1 cellular context compared by ENCODE assay signal in the genomic region with DNA sequence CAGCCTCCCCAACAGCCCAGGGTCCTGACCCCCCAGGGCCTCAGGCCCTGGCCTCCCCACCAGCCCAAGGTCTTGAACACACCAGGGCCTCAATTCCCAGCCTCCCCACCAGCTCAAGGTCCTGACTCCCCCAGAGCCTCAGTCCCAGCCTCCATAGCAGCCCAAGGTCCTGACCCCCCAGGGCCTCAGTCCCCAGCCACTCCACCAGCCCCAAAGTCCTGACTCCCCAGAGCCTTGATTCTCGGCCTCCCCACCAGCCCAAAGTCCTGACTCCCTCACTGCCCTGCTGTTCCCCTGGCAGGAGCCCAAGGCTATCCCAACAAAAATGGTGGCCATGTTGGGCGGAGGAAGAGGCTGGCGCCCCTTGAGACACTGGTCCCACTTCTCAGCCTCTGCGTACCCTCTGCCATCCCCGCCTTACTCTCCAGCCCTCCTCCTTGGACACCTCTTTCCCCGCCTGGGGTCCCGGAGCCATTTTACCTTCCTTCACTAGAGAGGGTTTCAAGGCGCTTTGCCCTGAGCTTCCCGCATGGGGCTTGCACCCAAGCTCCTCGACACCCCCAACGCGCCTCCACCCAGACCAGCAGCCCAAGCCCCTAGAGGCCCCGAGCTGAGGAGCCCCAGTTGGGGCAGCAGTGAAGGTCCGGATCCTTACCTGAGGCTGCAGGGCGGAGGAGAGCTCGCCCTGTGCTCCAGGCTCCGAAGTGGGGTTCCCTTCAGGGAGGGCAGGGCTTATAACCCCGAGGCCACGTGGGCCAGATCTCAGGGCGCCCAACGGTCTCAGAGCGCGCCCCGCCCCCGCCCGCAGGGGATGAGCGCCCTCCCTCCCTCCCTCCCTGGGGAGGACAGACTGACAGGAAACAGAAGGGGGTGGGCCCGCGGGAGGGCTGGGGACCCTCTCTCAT.
TF ChIP-seq lines count a peak whose summit lies in the region.

No MANE protein-coding gene starts in this region.

TF ChIP-seq in K562, 482 proteins besides CTCF, POLR2A, EP300 and RAD21 (continued from another document and continues in another):
- TF ChIP-seq, protein P1, sequence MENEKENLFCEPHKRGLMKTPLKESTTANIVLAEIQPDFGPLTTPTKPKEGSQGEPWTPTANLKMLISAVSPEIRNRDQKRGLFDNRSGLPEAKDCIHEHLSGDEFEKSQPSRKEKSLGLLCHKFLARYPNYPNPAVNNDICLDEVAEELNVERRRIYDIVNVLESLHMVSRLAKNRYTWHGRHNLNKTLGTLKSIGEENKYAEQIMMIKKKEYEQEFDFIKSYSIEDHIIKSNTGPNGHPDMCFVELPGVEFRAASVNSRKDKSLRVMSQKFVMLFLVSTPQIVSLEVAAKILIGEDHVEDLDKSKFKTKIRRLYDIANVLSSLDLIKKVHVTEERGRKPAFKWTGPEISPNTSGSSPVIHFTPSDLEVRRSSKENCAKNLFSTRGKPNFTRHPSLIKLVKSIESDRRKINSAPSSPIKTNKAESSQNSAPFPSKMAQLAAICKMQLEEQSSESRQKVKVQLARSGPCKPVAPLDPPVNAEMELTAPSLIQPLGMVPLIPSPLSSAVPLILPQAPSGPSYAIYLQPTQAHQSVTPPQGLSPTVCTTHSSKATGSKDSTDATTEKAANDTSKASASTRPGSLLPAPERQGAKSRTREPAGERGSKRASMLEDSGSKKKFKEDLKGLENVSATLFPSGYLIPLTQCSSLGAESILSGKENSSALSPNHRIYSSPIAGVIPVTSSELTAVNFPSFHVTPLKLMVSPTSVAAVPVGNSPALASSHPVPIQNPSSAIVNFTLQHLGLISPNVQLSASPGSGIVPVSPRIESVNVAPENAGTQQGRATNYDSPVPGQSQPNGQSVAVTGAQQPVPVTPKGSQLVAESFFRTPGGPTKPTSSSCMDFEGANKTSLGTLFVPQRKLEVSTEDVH (IDR thresholded peaks at IDR 0.05; ENCODE audit: low read depth, partially characterized antibody): no peak
- TF ChIP-seq ZNF175 (CRISPR knock-in tag; IDR thresholded peaks at IDR 0.05; ENCODE audit: low read depth) (no peak; the same call in 1 of the 2 replicates), ZNF717 (CRISPR knock-in tag; IDR thresholded peaks at IDR 0.05) (peak; percentile 84; the same call in 1 of the 2 replicates), CBX2 (IDR thresholded peaks at IDR 0.05; ENCODE audit: insufficient read depth, low read length, poor library complexity, severe bottlenecking) (no peak), NUFIP1 (IDR thresholded peaks at IDR 0.05; ENCODE audit: partially characterized antibody) (no peak), GATAD2B (IDR thresholded peaks at IDR 0.05; ENCODE audit: borderline replicate concordance) (no peak), CHD1 (IDR thresholded peaks at IDR 0.05; ENCODE audit: low read length) (peak; percentile 100), C11orf30 (IDR thresholded peaks at IDR 0.05; ENCODE audit: low read depth) (no peak), ZNF347 (CRISPR knock-in tag; IDR thresholded peaks at IDR 0.05; ENCODE audit: low read depth) (no peak), EWSR1 (IDR thresholded peaks at IDR 0.05; ENCODE audit: borderline replicate concordance, low read depth, partially characterized antibody) (no peak), SMAD2 (IDR thresholded peaks at IDR 0.05; ENCODE audit: low read depth, low read length) (no peak), ZNF354B (CRISPR knock-in tag; IDR thresholded peaks at IDR 0.05) (no peak), SRSF9 (IDR thresholded peaks at IDR 0.05; ENCODE audit: borderline replicate concordance, low read depth, low read length) (no peak), NR2F6 (CRISPR knock-in tag; IDR thresholded peaks at IDR 0.05) (no peak), JUN (IDR thresholded peaks at IDR 0.05; ENCODE audit: borderline replicate concordance, low read depth, low read length) (peak; percentile 32; the same call in 1 of the 2 replicates), JUN (CRISPR knock-in tag; IDR thresholded peaks at IDR 0.05; ENCODE audit: borderline replicate concordance) (peak; percentile 22; the same call in 1 of the 2 replicates), RBFOX2 (IDR thresholded peaks at IDR 0.05; ENCODE audit: low read depth, low read length) (peak; percentile 90), E2F3 (CRISPR knock-in tag; IDR thresholded peaks at IDR 0.05) (no peak), ATF1 (CRISPR knock-in tag; IDR thresholded peaks at IDR 0.05) (no peak), ATF1 (tag; IDR thresholded peaks at IDR 0.05) (no peak), KDM5B (IDR thresholded peaks at IDR 0.05; ENCODE audit: insufficient replicate concordance, low read depth, low read length) (peak; percentile 99), HEY1 (CRISPR knock-in tag; IDR thresholded peaks at IDR 0.05; ENCODE audit: borderline replicate concordance) (no peak), KAT7 (CRISPR knock-in tag; IDR thresholded peaks at IDR 0.05; ENCODE audit: borderline replicate concordance) (peak; percentile 92; the same call in 1 of the 2 replicates), KDM2B (CRISPR knock-in tag; IDR thresholded peaks at IDR 0.05) (no peak), TAL1 (IDR thresholded peaks at IDR 0.05) (no peak), SLC30A9 (CRISPR knock-in tag; IDR thresholded peaks at IDR 0.05) (no peak), PTBP1 (IDR thresholded peaks at IDR 0.05; ENCODE audit: low read depth, low read length) (peak; percentile 89; the same call in 1 of the 2 replicates), NCOA2 (IDR thresholded peaks at IDR 0.05; ENCODE audit: partially characterized antibody in 2 of 2) (no peak), IRF2 (CRISPR knock-in tag; IDR thresholded peaks at IDR 0.05) (no peak), CBX3 (IDR thresholded peaks at IDR 0.05; ENCODE audit: borderline replicate concordance in 1 of 2, low read length in 2 of 2) (no peak; a peak in 1 of 3 replicates), HMG20B (CRISPR knock-in tag; IDR thresholded peaks at IDR 0.05) (no peak), ZNF766 (CRISPR knock-in tag; conservative IDR thresholded peaks at IDR 0.05) (no peak), ETV5 (CRISPR knock-in tag; IDR thresholded peaks at IDR 0.05; ENCODE audit: low read depth) (no peak), XRCC4 (IDR thresholded peaks at IDR 0.05; ENCODE audit: extremely low read depth, insufficient read depth, insufficient read length) (no peak), SNRNP70 (optimal IDR thresholded peaks at IDR 0.05; ENCODE audit: low read depth, low read length) (peak; percentile 99), SRF (CRISPR knock-in tag; IDR thresholded peaks at IDR 0.05) (peak; percentile 28 to 56; a peak in 3 of 4 replicates), CBFA2T2 (conservative IDR thresholded peaks at IDR 0.05) (peak; percentile 59), ZBTB1 (CRISPR knock-in tag; IDR thresholded peaks at IDR 0.05; ENCODE audit: borderline replicate concordance, low read depth) (0 out of 2 replicates have a peak, but pooled peaks have one; percentile 32)
- TF ChIP-seq, protein P2, sequence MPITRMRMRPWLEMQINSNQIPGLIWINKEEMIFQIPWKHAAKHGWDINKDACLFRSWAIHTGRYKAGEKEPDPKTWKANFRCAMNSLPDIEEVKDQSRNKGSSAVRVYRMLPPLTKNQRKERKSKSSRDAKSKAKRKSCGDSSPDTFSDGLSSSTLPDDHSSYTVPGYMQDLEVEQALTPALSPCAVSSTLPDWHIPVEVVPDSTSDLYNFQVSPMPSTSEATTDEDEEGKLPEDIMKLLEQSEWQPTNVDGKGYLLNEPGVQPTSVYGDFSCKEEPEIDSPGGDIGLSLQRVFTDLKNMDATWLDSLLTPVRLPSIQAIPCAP (CRISPR knock-in tag; IDR thresholded peaks at IDR 0.05; ENCODE audit: borderline replicate concordance): peak; percentile 86
- TF ChIP-seq, protein P3, sequence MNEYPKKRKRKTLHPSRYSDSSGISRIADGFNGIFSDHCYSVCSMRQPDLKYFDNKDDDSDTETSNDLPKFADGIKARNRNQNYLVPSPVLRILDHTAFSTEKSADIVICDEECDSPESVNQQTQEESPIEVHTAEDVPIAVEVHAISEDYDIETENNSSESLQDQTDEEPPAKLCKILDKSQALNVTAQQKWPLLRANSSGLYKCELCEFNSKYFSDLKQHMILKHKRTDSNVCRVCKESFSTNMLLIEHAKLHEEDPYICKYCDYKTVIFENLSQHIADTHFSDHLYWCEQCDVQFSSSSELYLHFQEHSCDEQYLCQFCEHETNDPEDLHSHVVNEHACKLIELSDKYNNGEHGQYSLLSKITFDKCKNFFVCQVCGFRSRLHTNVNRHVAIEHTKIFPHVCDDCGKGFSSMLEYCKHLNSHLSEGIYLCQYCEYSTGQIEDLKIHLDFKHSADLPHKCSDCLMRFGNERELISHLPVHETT (CRISPR knock-in tag; conservative IDR thresholded peaks at IDR 0.05 in 1 of 2, IDR thresholded peaks at IDR 0.05 in 1 of 2): peak in 1 of 2 experiments; percentile 77; a peak in 1 of 4 replicates
- TF ChIP-seq, protein P4, sequence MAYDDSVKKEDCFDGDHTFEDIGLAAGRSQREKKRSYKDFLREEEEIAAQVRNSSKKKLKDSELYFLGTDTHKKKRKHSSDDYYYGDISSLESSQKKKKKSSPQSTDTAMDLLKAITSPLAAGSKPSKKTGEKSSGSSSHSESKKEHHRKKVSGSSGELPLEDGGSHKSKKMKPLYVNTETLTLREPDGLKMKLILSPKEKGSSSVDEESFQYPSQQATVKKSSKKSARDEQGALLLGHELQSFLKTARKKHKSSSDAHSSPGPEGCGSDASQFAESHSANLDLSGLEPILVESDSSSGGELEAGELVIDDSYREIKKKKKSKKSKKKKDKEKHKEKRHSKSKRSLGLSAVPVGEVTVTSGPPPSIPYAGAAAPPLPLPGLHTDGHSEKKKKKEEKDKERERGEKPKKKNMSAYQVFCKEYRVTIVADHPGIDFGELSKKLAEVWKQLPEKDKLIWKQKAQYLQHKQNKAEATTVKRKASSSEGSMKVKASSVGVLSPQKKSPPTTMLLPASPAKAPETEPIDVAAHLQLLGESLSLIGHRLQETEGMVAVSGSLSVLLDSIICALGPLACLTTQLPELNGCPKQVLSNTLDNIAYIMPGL (CRISPR knock-in tag; IDR thresholded peaks at IDR 0.05): 0 out of 2 replicates have a peak, but pooled peaks have one; percentile 82
- TF ChIP-seq, protein P5, sequence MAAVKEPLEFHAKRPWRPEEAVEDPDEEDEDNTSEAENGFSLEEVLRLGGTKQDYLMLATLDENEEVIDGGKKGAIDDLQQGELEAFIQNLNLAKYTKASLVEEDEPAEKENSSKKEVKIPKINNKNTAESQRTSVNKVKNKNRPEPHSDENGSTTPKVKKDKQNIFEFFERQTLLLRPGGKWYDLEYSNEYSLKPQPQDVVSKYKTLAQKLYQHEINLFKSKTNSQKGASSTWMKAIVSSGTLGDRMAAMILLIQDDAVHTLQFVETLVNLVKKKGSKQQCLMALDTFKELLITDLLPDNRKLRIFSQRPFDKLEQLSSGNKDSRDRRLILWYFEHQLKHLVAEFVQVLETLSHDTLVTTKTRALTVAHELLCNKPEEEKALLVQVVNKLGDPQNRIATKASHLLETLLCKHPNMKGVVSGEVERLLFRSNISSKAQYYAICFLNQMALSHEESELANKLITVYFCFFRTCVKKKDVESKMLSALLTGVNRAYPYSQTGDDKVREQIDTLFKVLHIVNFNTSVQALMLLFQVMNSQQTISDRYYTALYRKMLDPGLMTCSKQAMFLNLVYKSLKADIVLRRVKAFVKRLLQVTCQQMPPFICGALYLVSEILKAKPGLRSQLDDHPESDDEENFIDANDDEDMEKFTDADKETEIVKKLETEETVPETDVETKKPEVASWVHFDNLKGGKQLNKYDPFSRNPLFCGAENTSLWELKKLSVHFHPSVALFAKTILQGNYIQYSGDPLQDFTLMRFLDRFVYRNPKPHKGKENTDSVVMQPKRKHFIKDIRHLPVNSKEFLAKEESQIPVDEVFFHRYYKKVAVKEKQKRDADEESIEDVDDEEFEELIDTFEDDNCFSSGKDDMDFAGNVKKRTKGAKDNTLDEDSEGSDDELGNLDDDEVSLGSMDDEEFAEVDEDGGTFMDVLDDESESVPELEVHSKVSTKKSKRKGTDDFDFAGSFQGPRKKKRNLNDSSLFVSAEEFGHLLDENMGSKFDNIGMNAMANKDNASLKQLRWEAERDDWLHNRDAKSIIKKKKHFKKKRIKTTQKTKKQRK (IDR thresholded peaks at IDR 0.05; ENCODE audit: borderline replicate concordance, low read depth, low read length): no peak
- TF ChIP-seq, protein P6, sequence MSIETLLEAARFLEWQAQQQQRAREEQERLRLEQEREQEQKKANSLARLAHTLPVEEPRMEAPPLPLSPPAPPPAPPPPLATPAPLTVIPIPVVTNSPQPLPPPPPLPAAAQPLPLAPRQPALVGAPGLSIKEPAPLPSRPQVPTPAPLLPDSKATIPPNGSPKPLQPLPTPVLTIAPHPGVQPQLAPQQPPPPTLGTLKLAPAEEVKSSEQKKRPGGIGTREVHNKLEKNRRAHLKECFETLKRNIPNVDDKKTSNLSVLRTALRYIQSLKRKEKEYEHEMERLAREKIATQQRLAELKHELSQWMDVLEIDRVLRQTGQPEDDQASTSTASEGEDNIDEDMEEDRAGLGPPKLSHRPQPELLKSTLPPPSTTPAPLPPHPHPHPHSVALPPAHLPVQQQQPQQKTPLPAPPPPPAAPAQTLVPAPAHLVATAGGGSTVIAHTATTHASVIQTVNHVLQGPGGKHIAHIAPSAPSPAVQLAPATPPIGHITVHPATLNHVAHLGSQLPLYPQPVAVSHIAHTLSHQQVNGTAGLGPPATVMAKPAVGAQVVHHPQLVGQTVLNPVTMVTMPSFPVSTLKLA (conservative IDR thresholded peaks at IDR 0.05): peak; percentile 86 to 90
- TF ChIP-seq, protein P7, sequence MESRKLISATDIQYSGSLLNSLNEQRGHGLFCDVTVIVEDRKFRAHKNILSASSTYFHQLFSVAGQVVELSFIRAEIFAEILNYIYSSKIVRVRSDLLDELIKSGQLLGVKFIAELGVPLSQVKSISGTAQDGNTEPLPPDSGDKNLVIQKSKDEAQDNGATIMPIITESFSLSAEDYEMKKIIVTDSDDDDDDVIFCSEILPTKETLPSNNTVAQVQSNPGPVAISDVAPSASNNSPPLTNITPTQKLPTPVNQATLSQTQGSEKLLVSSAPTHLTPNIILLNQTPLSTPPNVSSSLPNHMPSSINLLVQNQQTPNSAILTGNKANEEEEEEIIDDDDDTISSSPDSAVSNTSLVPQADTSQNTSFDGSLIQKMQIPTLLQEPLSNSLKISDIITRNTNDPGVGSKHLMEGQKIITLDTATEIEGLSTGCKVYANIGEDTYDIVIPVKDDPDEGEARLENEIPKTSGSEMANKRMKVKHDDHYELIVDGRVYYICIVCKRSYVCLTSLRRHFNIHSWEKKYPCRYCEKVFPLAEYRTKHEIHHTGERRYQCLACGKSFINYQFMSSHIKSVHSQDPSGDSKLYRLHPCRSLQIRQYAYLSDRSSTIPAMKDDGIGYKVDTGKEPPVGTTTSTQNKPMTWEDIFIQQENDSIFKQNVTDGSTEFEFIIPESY (CRISPR knock-in tag; IDR thresholded peaks at IDR 0.05): peak; percentile 79
- TF ChIP-seq, protein P8, sequence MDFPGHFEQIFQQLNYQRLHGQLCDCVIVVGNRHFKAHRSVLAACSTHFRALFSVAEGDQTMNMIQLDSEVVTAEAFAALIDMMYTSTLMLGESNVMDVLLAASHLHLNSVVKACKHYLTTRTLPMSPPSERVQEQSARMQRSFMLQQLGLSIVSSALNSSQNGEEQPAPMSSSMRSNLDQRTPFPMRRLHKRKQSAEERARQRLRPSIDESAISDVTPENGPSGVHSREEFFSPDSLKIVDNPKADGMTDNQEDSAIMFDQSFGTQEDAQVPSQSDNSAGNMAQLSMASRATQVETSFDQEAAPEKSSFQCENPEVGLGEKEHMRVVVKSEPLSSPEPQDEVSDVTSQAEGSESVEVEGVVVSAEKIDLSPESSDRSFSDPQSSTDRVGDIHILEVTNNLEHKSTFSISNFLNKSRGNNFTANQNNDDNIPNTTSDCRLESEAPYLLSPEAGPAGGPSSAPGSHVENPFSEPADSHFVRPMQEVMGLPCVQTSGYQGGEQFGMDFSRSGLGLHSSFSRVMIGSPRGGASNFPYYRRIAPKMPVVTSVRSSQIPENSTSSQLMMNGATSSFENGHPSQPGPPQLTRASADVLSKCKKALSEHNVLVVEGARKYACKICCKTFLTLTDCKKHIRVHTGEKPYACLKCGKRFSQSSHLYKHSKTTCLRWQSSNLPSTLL (IDR thresholded peaks at IDR 0.05): no peak
